Comparison of ENCODE assay signal across 20 cellular contexts in genomic region chr2:126857502-126857901, GRCh38. TPM values are rescaled to one million over a fixed set of nuclear protein-coding genes. Genes with fewer than 3 reads are reported as not detected.
DNase-seq lines count a peak whose midpoint lies in the region; ATAC-seq and TF ChIP-seq lines count a peak whose summit lies in the region.
"Had no signal": no experiment of that assay in that cellular context is flagged by ENCODE, and none has a peak within 500 bp of the region (broad histone marks: within the 10 kb centered on the region; RNA-seq: fewer than 3 reads in every experiment).

No MANE protein-coding gene starts in this region.

- no peaks in the 10 kb centered on the region for H3K36me3 Mint-ChIP-seq in osteocyte (ENCODE audit: unreplicated experiment)
- H3K36me3 Mint-ChIP-seq: CD8-positive, alpha-beta T cell had no signal

- H3K4me3 Mint-ChIP-seq in osteocyte (ENCODE audit: unreplicated experiment): no peak overlapping the region
- H3K4me3 Mint-ChIP-seq: CD14-positive monocyte; CD8-positive, alpha-beta T cell; HFFc6 had no signal

- intact Hi-C loops in Right ventricle myocardium inferior (cut with DNase I): no loop called here

- no peak for ATAC-seq in left lobe of liver
- no peak for ATAC-seq in HG03196 (IDR thresholded peaks at IDR 0.05; ENCODE audit: unreplicated experiment)
- ATAC-seq in HG03159 (IDR thresholded peaks at IDR 0.05; ENCODE audit: unreplicated experiment): no peak
- no peak for ATAC-seq in Right ventricle myocardium inferior
- ATAC-seq: A549; CD8-positive, alpha-beta T cell; GM12878; HCT116 had no signal

- peak; percentile 21 for DNase-seq in activated CD8-positive, alpha-beta memory T cell treated with anti-CD3 and anti-CD28 coated beads for 24 hours
- DNase-seq in activated CD8-positive, alpha-beta memory T cell treated with anti-CD3 and anti-CD28 coated beads, Interleukin-2, amount 50 U/mL, for 48 hours: no peak
- DNase-seq in left lobe of liver (ENCODE audit: low spot score): peak; percentile 24
- peak; percentile 54 for DNase-seq in osteocyte (ENCODE audit: extremely low spot score, unreplicated experiment)
- DNase-seq in Right ventricle myocardium inferior (ENCODE audit: missing footprints): no peak
- DNase-seq: Calu3, DND-41, EL, GOT3, H7, HFFc6 had no signal

- no peaks in the 10 kb centered on the region for H3K9me3 Mint-ChIP-seq in osteocyte (ENCODE audit: unreplicated experiment)
- H3K9me3 Mint-ChIP-seq: CD8-positive, alpha-beta T cell; HFFc6 had no signal

- H3K27me3 Mint-ChIP-seq in osteocyte (ENCODE audit: unreplicated experiment): peaks cover 3% of the 10 kb centered on the region

- no peak overlapping the region for H3K27ac Mint-ChIP-seq in osteocyte (ENCODE audit: unreplicated experiment)
- H3K27ac Mint-ChIP-seq: CD14-positive monocyte; CD8-positive, alpha-beta T cell; HFFc6 had no signal

- H3K4me1 Mint-ChIP-seq in osteocyte (ENCODE audit: unreplicated experiment): no peaks in the 10 kb centered on the region

- TF ChIP-seq CTCF in osteocyte (IDR thresholded peaks at IDR 0.05): no peak

RNA-seq across cellular contexts. Expression of gene TEX51, which starts 41.2 kb away (rescaled TPM):
- total RNA-seq in left lobe of liver (not detected), osteocyte (not detected in 2 replicates), Right ventricle myocardium inferior (not detected)
- total RNA-seq: Calu3; CD8-positive, alpha-beta T cell; G401; GM12878; H7; HFFc6; HT-29 had no signal

Comparison
In these comparisons a context has a peak if more than half of its experiments do, and no peak if none do; other contexts are left out.
1. DNase-seq: peak in activated CD8-positive, alpha-beta memory T cell treated with anti-CD3 and anti-CD28 coated beads for 24 hours (single experiment), left lobe of liver (single experiment) and osteocyte (single experiment); none in activated CD8-positive, alpha-beta memory T cell treated with anti-CD3 and anti-CD28 coated beads, Interleukin-2, amount 50 U/mL, for 48 hours (single experiment) and Right ventricle myocardium inferior (single experiment).